In genomic region chr5:160432815-160433214, GRCh38 we compare ENCODE assay signal across 26 cellular contexts.
"Had no signal": no experiment of that assay in that cellular context is flagged by ENCODE, and none has a peak within 500 bp of the region (broad histone marks: within the 10 kb centered on the region; RNA-seq: fewer than 3 reads in every experiment).

No MANE protein-coding gene starts in this region.

- ATAC-seq: activated T-cell treated with anti-CD3 and anti-CD28 coated beads, Interleukin-2, amount 50 U/mL, for 4 hours; left lobe of liver; lower lobe of right lung; naive thymus-derived CD4-positive, alpha-beta T cell; psoas muscle had no signal

- H3K27ac Mint-ChIP-seq: activated naive CD8-positive, alpha-beta T cell treated with anti-CD3 and anti-CD28 coated beads for 36 hours; activated T-helper 2 cell treated with anti-CD3 and anti-CD28 coated beads, Interferon-gamma antibody, Interleukin-2, Interleukin-4, amounts not matched to agents 10 μg/mL and 5 μg/mL and 100 μg/mL, durations not matched to agents 14 hours and 24 hours and 36 hours; naive thymus-derived CD4-positive, alpha-beta T cell had no signal

- H3K4me3 ChIP-seq: coronary artery, lower lobe of right lung, ovary, psoas muscle, right atrium auricular region, stomach, suprapubic skin, vagina had no signal

- H3K27me3 ChIP-seq: neutrophil, ovary, right atrium auricular region, stomach, suprapubic skin, vagina had no signal

- FAIRE-seq: bronchial epithelial cell, keratinocyte, TTC549 had no signal

- H3K4me1 ChIP-seq: lower lobe of right lung, psoas muscle, right atrium auricular region, vagina had no signal

- H3K27ac ChIP-seq: coronary artery, lower lobe of right lung, neutrophil, ovary, psoas muscle, right atrium auricular region, stomach, suprapubic skin, vagina, WERI-Rb-1 had no signal

- H3K4me3 Mint-ChIP-seq: activated naive CD8-positive, alpha-beta T cell treated with anti-CD3 and anti-CD28 coated beads for 36 hours; activated T-cell treated with anti-CD3 and anti-CD28 coated beads, Interleukin-2, amount 50 U/mL, for 4 hours; naive thymus-derived CD4-positive, alpha-beta T cell; type B pancreatic cell had no signal

- H3K9me3 Mint-ChIP-seq: activated naive CD8-positive, alpha-beta T cell treated with anti-CD3 and anti-CD28 coated beads for 36 hours; activated T-cell treated with anti-CD3 and anti-CD28 coated beads, Interleukin-2, amount 50 U/mL, for 4 hours; activated T-helper 2 cell treated with anti-CD3 and anti-CD28 coated beads, Interferon-gamma antibody, Interleukin-2, Interleukin-4, amounts not matched to agents 10 μg/mL and 5 μg/mL and 100 μg/mL, durations not matched to agents 14 hours and 24 hours and 36 hours; naive thymus-derived CD4-positive, alpha-beta T cell; type B pancreatic cell had no signal

- H3K9me3 ChIP-seq: lower lobe of right lung, neutrophil, ovary, psoas muscle, right atrium auricular region, stomach, suprapubic skin, vagina had no signal

- DNase-seq: activated CD4-positive, alpha-beta T cell treated with anti-CD3 and anti-CD28 coated beads for 1 hour; activated naive CD4-positive, alpha-beta T cell treated with Interleukin-2 at 50 U/mL for 16 hours; activated naive CD8-positive, alpha-beta T cell treated with anti-CD3 and anti-CD28 coated beads for 36 hours; activated T-cell treated with anti-CD3 and anti-CD28 coated beads, Interleukin-2, amount 50 U/mL, for 4 hours; amniotic stem cell; erythroblast; foreskin fibroblast; lower lobe of right lung; naive thymus-derived CD4-positive, alpha-beta T cell; ovary; psoas muscle; stimulated activated CD4-positive, alpha-beta T cell treated with anti-CD3 and anti-CD28 coated beads, Interleukin-4, amount 100 ng/mL, for 4 hours; stomach; T-helper 1 cell; WERI-Rb-1 had no signal

- H3K36me3 ChIP-seq: lower lobe of right lung, ovary, right atrium auricular region, stomach, suprapubic skin, vagina had no signal
